In the genomic region with DNA sequence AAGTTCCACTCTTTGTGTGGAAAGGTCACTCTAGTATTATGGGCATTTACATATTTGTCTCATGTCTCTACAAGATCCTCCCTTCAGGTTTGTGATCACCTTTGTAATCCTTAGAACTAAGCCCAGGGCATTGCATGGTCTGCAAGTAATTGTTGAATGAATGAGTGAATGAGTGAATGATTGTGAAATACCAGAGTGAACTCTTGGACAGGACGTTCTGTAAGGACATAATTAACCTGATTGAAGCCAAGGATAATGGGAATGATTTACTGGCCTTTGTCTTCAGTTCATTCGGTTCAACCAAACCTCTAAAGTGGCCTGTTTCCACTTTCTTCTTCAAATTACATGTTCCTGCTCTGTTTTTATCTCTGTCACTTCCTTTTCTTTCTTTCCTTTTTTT, we compare ENCODE assay signal across 20 cellular contexts.
DNase-seq lines count a peak whose midpoint lies in the region; ATAC-seq, FAIRE-seq and TF ChIP-seq lines count a peak whose summit lies in the region.
"Had no signal": no experiment of that assay in that cellular context is flagged by ENCODE, and none has a peak within 500 bp of the region (broad histone marks: within the 10 kb centered on the region; RNA-seq: fewer than 3 reads in every experiment).

No MANE protein-coding gene starts in this region.

- H3K36me3 ChIP-seq in GM23248 (ENCODE audit: low read depth) (no peaks in the 10 kb centered on the region), K562 (ENCODE audit: control insufficient read depth, insufficient read depth, low read length) (no peaks in the 10 kb centered on the region)

- no peaks in the 10 kb centered on the region for H3K9me1 ChIP-seq in K562 (ENCODE audit: control insufficient read depth, insufficient read depth, low read length)

- DNase-seq in GM23248 = no peak
- no peak for DNase-seq in HFFc6
- no peak for DNase-seq in K562 (ENCODE audit: extremely low read depth in 1 of 4, low spot score in 3 of 4)
- peak; percentile 63 for DNase-seq in renal cortical epithelial cell (ENCODE audit: low read depth)
- DNase-seq in activated T-cell treated with anti-CD3 and anti-CD28 coated beads, Interleukin-2, amount 50 U/mL, for 4 hours = no peak
- no peak for DNase-seq in frontal cortex (ENCODE audit: low spot score in 2 of 2)
- DNase-seq in NCI-H146 treated with DMSO at 0.1 percent for 48 hours (lab: John Stamatoyannopoulos, UW; ENCODE audit: unreplicated experiment) = no peak
- DNase-seq in NCI-H69 (lab: John Stamatoyannopoulos, UW) = no peak
- DNase-seq: C1 segment of cervical spinal cord; Calu3; CD4-positive, alpha-beta memory T cell; COR-L47; DMS53; DMS79 treated with DMSO at 0.1 percent for 48 hours; GF-D8; H7; HCEC 1CT had no signal

- CTCF ChIA-PET in K562 (lab: Yijun Ruan, JAX; ENCODE audit: low intra/inter-chr PET ratio) = no interaction called here

- FAIRE-seq in K562 (lab: Jason Lieb, UNC) = no peak
- FAIRE-seq in frontal cortex (lab: Jason Lieb, UNC) = no peak
- FAIRE-seq: GM12891, GM18507, H1 had no signal

- H2AFZ ChIP-seq in GM23248 (no peak overlapping the region), K562 (ENCODE audit: low read depth, low read length) (no peak overlapping the region)

- no peak overlapping the region for H3K4me3 ChIP-seq in GM23248
- H3K4me3 ChIP-seq in K562 = no peak overlapping the region

- WGBS in GM23248 (ENCODE audit: low coverage in 1 of 2, low lambda C conversion rate in 2 of 2, missing lambda C conversion rate in 2 of 2), 2 experiments = 20 to 22% methylated on average over 2 of the region's 2 CpGs
- 0% methylated on average over 2 of the region's 2 CpGs for WGBS in K562 (ENCODE audit: insufficient coverage, low coverage, missing lambda C conversion rate)

- H3K4me1 Mint-ChIP-seq in HFFc6 (ENCODE audit: low read depth) = peaks cover 90% of the 10 kb centered on the region
- H3K4me1 Mint-ChIP-seq in activated T-cell treated with anti-CD3 and anti-CD28 coated beads, Interleukin-2, amount 50 U/mL, for 4 hours (ENCODE audit: low read depth) = no peaks in the 10 kb centered on the region
- H3K4me1 Mint-ChIP-seq: CD4-positive, alpha-beta memory T cell had no signal

- H3K4me1 ChIP-seq in GM23248 (ENCODE audit: insufficient read depth) (peaks cover 55% of the 10 kb centered on the region), K562 (replicated peaks in 1 of 2; ENCODE audit: control insufficient read depth in 2 of 2, insufficient read depth in 2 of 2, low read length in 2 of 2) (no peaks in the 10 kb centered on the region)

- TF ChIP-seq RAD21 in K562 (CRISPR knock-in tag; conservative IDR thresholded peaks at IDR 0.05 in 1 of 2, IDR thresholded peaks at IDR 0.05 in 1 of 2) = no peak

- H3K27ac ChIP-seq in GM23248 = peak overlapping the region; percentile 95; the same call in 1 of the 2 replicates
- H3K27ac ChIP-seq in K562 (ENCODE audit: extremely low read depth, low read depth, low read length) = no peak overlapping the region

- H3K27ac Mint-ChIP-seq in HFFc6 = no peak overlapping the region
- H3K27ac Mint-ChIP-seq: CD4-positive, alpha-beta memory T cell had no signal

- H3F3A ChIP-seq in GM23248 (ENCODE audit: insufficient read depth) = peaks cover 55% of the 10 kb centered on the region

- peaks cover 3% of the 10 kb centered on the region; the same call in 1 of the 2 replicates for H3K9me2 ChIP-seq in GM23248 (ENCODE audit: insufficient read depth)

- H3K9me3 Mint-ChIP-seq in HFFc6 = peaks cover 12% of the 10 kb centered on the region
- H3K9me3 Mint-ChIP-seq in activated T-cell treated with anti-CD3 and anti-CD28 coated beads, Interleukin-2, amount 50 U/mL, for 4 hours = no peaks in the 10 kb centered on the region

- TF ChIP-seq POLR2A in K562 (conservative IDR thresholded peaks at IDR 0.05) = no peak

- no TSS peak for BruUV-seq in K562 (replicated peaks; lab: Mats Ljungman, UMichigan)

- H3K4me2 ChIP-seq in GM23248 (ENCODE audit: unreplicated experiment) (no peak overlapping the region), K562 (ENCODE audit: insufficient read depth, low read length) (no peak overlapping the region)

- peaks cover 36% of the 10 kb centered on the region for H3K36me3 Mint-ChIP-seq in HFFc6 (ENCODE audit: low read depth)
- no peaks in the 10 kb centered on the region for H3K36me3 Mint-ChIP-seq in activated T-cell treated with anti-CD3 and anti-CD28 coated beads, Interleukin-2, amount 50 U/mL, for 4 hours (ENCODE audit: insufficient read depth)
- H3K36me3 Mint-ChIP-seq: CD4-positive, alpha-beta memory T cell had no signal

- H3K79me2 ChIP-seq in GM23248 (ENCODE audit: insufficient read depth) (no peaks in the 10 kb centered on the region), K562 (ENCODE audit: control insufficient read depth, insufficient read depth, low read length) (no peaks in the 10 kb centered on the region)

- in situ Hi-C loops in GM23248 (cut with MboI) = no loop called here
- in situ Hi-C loops in K562 (cut with MboI) = no loop called here

- H3K9ac ChIP-seq in GM23248 (no peak overlapping the region), K562 (ENCODE audit: insufficient read depth in 1 of 2, low read depth in 2 of 2, low read length in 2 of 2) (no peak overlapping the region)

- H3K27me3 ChIP-seq in GM23248 (replicated peaks; ENCODE audit: insufficient read depth) (no peaks in the 10 kb centered on the region), K562 (ENCODE audit: control insufficient read depth in 2 of 2, insufficient read depth in 2 of 2, low read length in 2 of 2) (no peaks in the 10 kb centered on the region)

- no peak for ATAC-seq in K562
- no peak for ATAC-seq in activated T-cell treated with anti-CD3 and anti-CD28 coated beads, Interleukin-2, amount 50 U/mL, for 4 hours

- peak overlapping the region; percentile 15; the same call in 1 of the 2 replicates for H3K4me3 Mint-ChIP-seq in HFFc6
- no peak overlapping the region for H3K4me3 Mint-ChIP-seq in activated T-cell treated with anti-CD3 and anti-CD28 coated beads, Interleukin-2, amount 50 U/mL, for 4 hours
- H3K4me3 Mint-ChIP-seq: CD4-positive, alpha-beta memory T cell had no signal

- TF ChIP-seq EP300 in K562 (IDR thresholded peaks at IDR 0.05; ENCODE audit: low read length) = no peak

- TF ChIP-seq CTCF in HFFc6 (IDR thresholded peaks at IDR 0.05) (no peak), K562 (IDR thresholded peaks at IDR 0.05 in 2 of 3, conservative IDR thresholded peaks at IDR 0.05 in 1 of 3; ENCODE audit: insufficient read depth in 2 of 3, low read depth in 1 of 3, low read length in 3 of 3) (no peak)

- H3K27me3 Mint-ChIP-seq in HFFc6 (ENCODE audit: insufficient read depth) = peaks cover 4% of the 10 kb centered on the region
- peaks cover 24% of the 10 kb centered on the region for H3K27me3 Mint-ChIP-seq in activated T-cell treated with anti-CD3 and anti-CD28 coated beads, Interleukin-2, amount 50 U/mL, for 4 hours (ENCODE audit: low read depth)

- H3K9me3 ChIP-seq in GM23248 (ENCODE audit: low read depth) (no peaks in the 10 kb centered on the region), K562 (replicated peaks; ENCODE audit: control insufficient read depth, insufficient read depth, low read depth, low read length) (no peaks in the 10 kb centered on the region)

- POLR2A ChIA-PET in K562 (lab: Yijun Ruan, JAX) = no interaction called here

- intact Hi-C loops in K562 (cut with micrococcal nuclease) = no loop called here

- no peaks in the 10 kb centered on the region for H4K20me1 ChIP-seq in GM23248 (ENCODE audit: insufficient read depth)
- H4K20me1 ChIP-seq in K562 (replicated peaks; ENCODE audit: control insufficient read depth, insufficient read depth, low read length) = no peaks in the 10 kb centered on the region

TF ChIP-seq in K562, 482 proteins besides CTCF, POLR2A, EP300 and RAD21:
- TF ChIP-seq ZNF212 (CRISPR knock-in tag; IDR thresholded peaks at IDR 0.05) (no peak), PTBP1 (IDR thresholded peaks at IDR 0.05; ENCODE audit: low read depth, low read length) (no peak), POU5F1 (IDR thresholded peaks at IDR 0.05; ENCODE audit: borderline replicate concordance, low read depth, low read length, partially characterized antibody) (no peak), PCBP1 (IDR thresholded peaks at IDR 0.05; ENCODE audit: low read depth, low read length, poor library complexity, severe bottlenecking) (no peak), ZFP36 (IDR thresholded peaks at IDR 0.05; ENCODE audit: low read depth, low read length, partially characterized antibody) (no peak), CEBPB (tag; IDR thresholded peaks at IDR 0.05) (peak; percentile 53), PCBP2 (IDR thresholded peaks at IDR 0.05; ENCODE audit: low read depth, low read length, poor library complexity, severe bottlenecking) (no peak), ZBTB7A (IDR thresholded peaks at IDR 0.05; ENCODE audit: borderline replicate concordance, control insufficient read depth, low read depth, low read length) (no peak), ATF1 (CRISPR knock-in tag; IDR thresholded peaks at IDR 0.05) (no peak), ATF1 (tag; IDR thresholded peaks at IDR 0.05) (no peak), ZFP1 (CRISPR knock-in tag; IDR thresholded peaks at IDR 0.05) (no peak), RUNX1 (IDR thresholded peaks at IDR 0.05; ENCODE audit: low read depth) (no peak), MEF2A (IDR thresholded peaks at IDR 0.05; ENCODE audit: control insufficient read depth, low read depth, low read length) (no peak), NFRKB (IDR thresholded peaks at IDR 0.05; ENCODE audit: low read depth) (no peak), NR2C1 (IDR thresholded peaks at IDR 0.05) (no peak), NR2C1 (tag; IDR thresholded peaks at IDR 0.05) (no peak), TAF1 (IDR thresholded peaks at IDR 0.05; ENCODE audit: control insufficient read depth, extremely low read depth, insufficient read depth, low read length, severe bottlenecking) (no peak), ZNF24 (IDR thresholded peaks at IDR 0.05) (0 out of 2 replicates have a peak, but pooled peaks have one; percentile 20), TARDBP (IDR thresholded peaks at IDR 0.05) (no peak)
- TF ChIP-seq, protein P1, sequence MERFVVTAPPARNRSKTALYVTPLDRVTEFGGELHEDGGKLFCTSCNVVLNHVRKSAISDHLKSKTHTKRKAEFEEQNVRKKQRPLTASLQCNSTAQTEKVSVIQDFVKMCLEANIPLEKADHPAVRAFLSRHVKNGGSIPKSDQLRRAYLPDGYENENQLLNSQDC (CRISPR knock-in tag; IDR thresholded peaks at IDR 0.05) = no peak
